16 cellular contexts compared by ENCODE assay signal in the genomic region with DNA sequence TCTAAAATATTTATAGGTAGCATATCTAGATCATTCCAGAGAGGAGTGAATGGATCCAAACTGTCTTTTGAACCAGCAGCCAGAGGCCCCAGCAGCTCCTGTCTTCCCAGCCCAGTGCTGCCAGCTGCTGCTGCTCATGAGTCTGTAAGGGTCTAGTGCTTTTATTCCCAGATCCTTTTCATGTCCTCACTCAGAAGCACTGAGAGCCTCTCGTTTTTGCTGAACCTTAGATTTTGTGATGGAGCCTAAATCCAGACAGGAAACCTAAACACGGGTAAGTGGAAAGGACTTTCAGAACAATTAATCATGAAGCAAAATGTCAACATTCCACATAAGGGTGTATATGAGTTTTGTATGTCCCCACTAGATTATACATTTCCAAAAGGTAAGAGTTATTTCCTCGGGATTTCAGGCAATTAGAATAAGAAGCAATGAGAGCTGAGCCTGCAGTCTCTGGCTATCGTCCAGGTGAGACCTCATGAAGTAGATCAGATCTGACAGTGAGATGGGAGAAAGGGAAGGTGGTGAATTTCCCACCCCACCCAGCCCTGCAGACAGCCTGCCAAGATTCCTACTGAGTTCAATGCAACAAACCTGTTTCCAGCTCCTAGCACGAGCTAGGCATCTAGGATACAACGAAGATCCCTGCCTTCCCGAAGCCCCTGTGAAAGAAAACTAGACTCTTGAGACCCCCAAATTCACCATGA.
DNase-seq lines count a peak whose midpoint lies in the region; ATAC-seq and TF ChIP-seq lines count a peak whose summit lies in the region.
"Had no signal": no experiment of that assay in that cellular context is flagged by ENCODE, and none has a peak within 500 bp of the region (broad histone marks: within the 10 kb centered on the region; RNA-seq: fewer than 3 reads in every experiment).

No MANE protein-coding gene starts in this region.

- intact Hi-C loops in left cardiac atrium (cut with DNase I) = loop anchor here (10.0 kb wide), 2 partner anchors 176 to 366 kb away; partner anchors contain the start of genes RAD52 (in 1 of the 2) and WNK1 (in 1 of the 2)
- intact Hi-C loops in cardiac septum (cut with DNase I) = loop anchor here (10.0 kb wide), 1 partner anchor 1006 kb away; no protein-coding TSS in a partner anchor
- intact Hi-C loops in vagina (cut with DNase I) = no loop called here

- CTCF ChIA-PET in WTC11 (lab: Charles Lee) = interaction anchor here (0.6 to 1.8 kb wide), 4 partner anchors 8 to 172 kb away, joined by 3 to 9 read pairs (median 8); no protein-coding TSS in a partner anchor
- CTCF ChIA-PET in activated CD8-positive, alpha-beta T cell treated with anti-CD3 and anti-CD28 coated beads, Interleukin-2, amount 10 ng/mL, durations not matched to agents 7 days and 5 days (lab: Charles Lee) = interaction anchor here (0.9 to 6.2 kb wide), 6 partner anchors 14 to 291 kb away, joined by 3 to 90 read pairs (median 24); partner anchors contain the start of gene WNK1

- H3K4me1 ChIP-seq in vagina = peaks cover 31% of the 10 kb centered on the region

- peak; percentile 21 for DNase-seq in left cardiac atrium
- DNase-seq in cardiac septum (ENCODE audit: low spot score) = no peak
- DNase-seq in WTC11 (ENCODE audit: low spot score) = no peak
- DNase-seq in islet precursor cell = peak; percentile 61
- no peak for DNase-seq in vagina (ENCODE audit: extremely low spot score in 2 of 2)
- no peak for DNase-seq in activated CD8-positive, alpha-beta T cell treated with anti-CD3 and anti-CD28 coated beads, Interleukin-2, amount 10 ng/mL, durations not matched to agents 7 days and 5 days
- DNase-seq: activated gamma-delta T cell treated with Interleukin-2 at 50 U/mL for 16 hours, brain microvascular endothelial cell, GOT3, pancreas had no signal

- H3K4me3 ChIP-seq in vagina = no peak overlapping the region
- H3K4me3 ChIP-seq: pancreas had no signal

- peaks cover 6% of the 10 kb centered on the region for H3K9me3 Mint-ChIP-seq in WTC11
- peaks cover 6% of the 10 kb centered on the region for H3K9me3 Mint-ChIP-seq in activated CD8-positive, alpha-beta T cell treated with anti-CD3 and anti-CD28 coated beads, Interleukin-2, amount 10 ng/mL, durations not matched to agents 7 days and 5 days (ENCODE audit: insufficient read depth)
- H3K9me3 Mint-ChIP-seq: stimulated activated effector memory CD8-positive, alpha-beta T cell treated with anti-CD3 and anti-CD28 coated beads, Interleukin-12 subunit alpha, Interleukin-12 subunit beta, amount 100 ng/mL, for 72 hours; T-helper 2 cell treated with Interferon-gamma antibody and Interleukin-4, amounts not matched to agents 5 μg/mL and 100 μg/mL, for 36 hours had no signal

- peaks cover 12% of the 10 kb centered on the region for H3K27me3 Mint-ChIP-seq in WTC11 (ENCODE audit: low read depth)
- peaks cover 5% of the 10 kb centered on the region for H3K27me3 Mint-ChIP-seq in activated CD8-positive, alpha-beta T cell treated with anti-CD3 and anti-CD28 coated beads, Interleukin-2, amount 10 ng/mL, durations not matched to agents 7 days and 5 days (ENCODE audit: low read depth)

- peaks cover 21% of the 10 kb centered on the region for H3K4me1 Mint-ChIP-seq in WTC11
- peaks cover 26% of the 10 kb centered on the region for H3K4me1 Mint-ChIP-seq in activated CD8-positive, alpha-beta T cell treated with anti-CD3 and anti-CD28 coated beads, Interleukin-2, amount 10 ng/mL, durations not matched to agents 7 days and 5 days (ENCODE audit: low read depth)

- H3K9me3 ChIP-seq in vagina = no peaks in the 10 kb centered on the region
- H3K9me3 ChIP-seq: pancreas had no signal

- no peaks in the 10 kb centered on the region for H3K36me3 ChIP-seq in vagina
- H3K36me3 ChIP-seq: brain microvascular endothelial cell, pancreas had no signal

- POLR2A ChIA-PET in WTC11 (lab: Charles Lee) = interaction anchor here (0.7 kb wide), 1 partner anchor 172 kb away, joined by 3 read pairs; no protein-coding TSS in a partner anchor
- POLR2A ChIA-PET in activated CD8-positive, alpha-beta T cell treated with anti-CD3 and anti-CD28 coated beads, Interleukin-2, amount 10 ng/mL, durations not matched to agents 7 days and 5 days (lab: Charles Lee) = no interaction called here

- no peaks in the 10 kb centered on the region; the same call in 1 of the 2 replicates for H3K36me3 Mint-ChIP-seq in WTC11
- H3K36me3 Mint-ChIP-seq in activated CD8-positive, alpha-beta T cell treated with anti-CD3 and anti-CD28 coated beads, Interleukin-2, amount 10 ng/mL, durations not matched to agents 7 days and 5 days (ENCODE audit: low read depth) = peaks cover 6% of the 10 kb centered on the region
- H3K36me3 Mint-ChIP-seq: stimulated activated effector memory CD8-positive, alpha-beta T cell treated with anti-CD3 and anti-CD28 coated beads, Interleukin-12 subunit alpha, Interleukin-12 subunit beta, amount 100 ng/mL, for 72 hours had no signal

- peak overlapping the region; percentile 7 for H3K27ac ChIP-seq in vagina
- H3K27ac ChIP-seq: brain microvascular endothelial cell, HL-60, pancreas had no signal

- no peaks in the 10 kb centered on the region for H3K27me3 ChIP-seq in vagina
- H3K27me3 ChIP-seq: brain microvascular endothelial cell, pancreas had no signal

- ATAC-seq in left cardiac atrium (no peak), WTC11 (no peak), GM19467 (IDR thresholded peaks at IDR 0.05; ENCODE audit: unreplicated experiment) (no peak), HG03097 (IDR thresholded peaks at IDR 0.05; ENCODE audit: low FRiP score, unreplicated experiment) (no peak)
- no peak for ATAC-seq in activated CD8-positive, alpha-beta T cell treated with anti-CD3 and anti-CD28 coated beads, Interleukin-2, amount 10 ng/mL, durations not matched to agents 7 days and 5 days
- ATAC-seq: esophagus mucosa; pancreas; stimulated activated effector memory CD8-positive, alpha-beta T cell treated with anti-CD3 and anti-CD28 coated beads, Interleukin-12 subunit alpha, Interleukin-12 subunit beta, amount 100 ng/mL, for 72 hours had no signal

- H3K4me3 Mint-ChIP-seq in WTC11 = no peak overlapping the region
- H3K4me3 Mint-ChIP-seq in activated CD8-positive, alpha-beta T cell treated with anti-CD3 and anti-CD28 coated beads, Interleukin-2, amount 10 ng/mL, durations not matched to agents 7 days and 5 days = no peak overlapping the region
- H3K4me3 Mint-ChIP-seq: stimulated activated effector memory CD8-positive, alpha-beta T cell treated with anti-CD3 and anti-CD28 coated beads, Interleukin-12 subunit alpha, Interleukin-12 subunit beta, amount 100 ng/mL, for 72 hours; T-helper 2 cell treated with Interferon-gamma antibody and Interleukin-4, amounts not matched to agents 5 μg/mL and 100 μg/mL, for 36 hours had no signal

- TF ChIP-seq CTCF in WTC11 (IDR thresholded peaks at IDR 0.05) (no peak), vagina (IDR thresholded peaks at IDR 0.05) (no peak)

- TF ChIP-seq POLR2A in vagina (IDR thresholded peaks at IDR 0.05) = no peak

- H3K27ac Mint-ChIP-seq in WTC11 = peak overlapping the region; percentile 43; the same call in 1 of the 2 replicates
- H3K27ac Mint-ChIP-seq in activated CD8-positive, alpha-beta T cell treated with anti-CD3 and anti-CD28 coated beads, Interleukin-2, amount 10 ng/mL, durations not matched to agents 7 days and 5 days = no peak overlapping the region
- H3K27ac Mint-ChIP-seq: stimulated activated effector memory CD8-positive, alpha-beta T cell treated with anti-CD3 and anti-CD28 coated beads, Interleukin-12 subunit alpha, Interleukin-12 subunit beta, amount 100 ng/mL, for 72 hours; T-helper 2 cell treated with Interferon-gamma antibody and Interleukin-4, amounts not matched to agents 5 μg/mL and 100 μg/mL, for 36 hours had no signal

TF ChIP-seq in WTC11, 78 proteins besides CTCF, POLR2A, EP300 and RAD21 (continues in another document):
- no peak for TF ChIP-seq TEAD1 (CRISPR knock-in tag; IDR thresholded peaks at IDR 0.05)
- TF ChIP-seq ATF2 (CRISPR knock-in tag; IDR thresholded peaks at IDR 0.05; ENCODE audit: borderline replicate concordance, low read depth) = no peak
- TF ChIP-seq NFATC4 (CRISPR knock-in tag; IDR thresholded peaks at IDR 0.05) = no peak
- TF ChIP-seq NFE2L1 (CRISPR knock-in tag; IDR thresholded peaks at IDR 0.05) = no peak
- no peak for TF ChIP-seq CREB1 (CRISPR knock-in tag; IDR thresholded peaks at IDR 0.05)
- no peak for TF ChIP-seq TP53 (CRISPR knock-in tag; IDR thresholded peaks at IDR 0.05)
- no peak for TF ChIP-seq ETV6 (CRISPR knock-in tag; IDR thresholded peaks at IDR 0.05)
- TF ChIP-seq, protein P1, sequence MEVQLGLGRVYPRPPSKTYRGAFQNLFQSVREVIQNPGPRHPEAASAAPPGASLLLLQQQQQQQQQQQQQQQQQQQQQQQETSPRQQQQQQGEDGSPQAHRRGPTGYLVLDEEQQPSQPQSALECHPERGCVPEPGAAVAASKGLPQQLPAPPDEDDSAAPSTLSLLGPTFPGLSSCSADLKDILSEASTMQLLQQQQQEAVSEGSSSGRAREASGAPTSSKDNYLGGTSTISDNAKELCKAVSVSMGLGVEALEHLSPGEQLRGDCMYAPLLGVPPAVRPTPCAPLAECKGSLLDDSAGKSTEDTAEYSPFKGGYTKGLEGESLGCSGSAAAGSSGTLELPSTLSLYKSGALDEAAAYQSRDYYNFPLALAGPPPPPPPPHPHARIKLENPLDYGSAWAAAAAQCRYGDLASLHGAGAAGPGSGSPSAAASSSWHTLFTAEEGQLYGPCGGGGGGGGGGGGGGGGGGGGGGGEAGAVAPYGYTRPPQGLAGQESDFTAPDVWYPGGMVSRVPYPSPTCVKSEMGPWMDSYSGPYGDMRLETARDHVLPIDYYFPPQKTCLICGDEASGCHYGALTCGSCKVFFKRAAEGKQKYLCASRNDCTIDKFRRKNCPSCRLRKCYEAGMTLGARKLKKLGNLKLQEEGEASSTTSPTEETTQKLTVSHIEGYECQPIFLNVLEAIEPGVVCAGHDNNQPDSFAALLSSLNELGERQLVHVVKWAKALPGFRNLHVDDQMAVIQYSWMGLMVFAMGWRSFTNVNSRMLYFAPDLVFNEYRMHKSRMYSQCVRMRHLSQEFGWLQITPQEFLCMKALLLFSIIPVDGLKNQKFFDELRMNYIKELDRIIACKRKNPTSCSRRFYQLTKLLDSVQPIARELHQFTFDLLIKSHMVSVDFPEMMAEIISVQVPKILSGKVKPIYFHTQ (CRISPR knock-in tag; IDR thresholded peaks at IDR 0.05) = no peak

Comparison
In these comparisons a context has a peak if more than half of its experiments do, and no peak if none do; other contexts are left out.
1. DNase-seq: peak in left cardiac atrium (single experiment) and islet precursor cell (single experiment); none in cardiac septum (single experiment), WTC11 (single experiment), vagina (0 of 2) and activated CD8-positive, alpha-beta T cell treated with anti-CD3 and anti-CD28 coated beads, Interleukin-2, amount 10 ng/mL, durations not matched to agents 7 days and 5 days (single experiment).